ENCODE assay signal across 10 cellular contexts in the genomic region with DNA sequence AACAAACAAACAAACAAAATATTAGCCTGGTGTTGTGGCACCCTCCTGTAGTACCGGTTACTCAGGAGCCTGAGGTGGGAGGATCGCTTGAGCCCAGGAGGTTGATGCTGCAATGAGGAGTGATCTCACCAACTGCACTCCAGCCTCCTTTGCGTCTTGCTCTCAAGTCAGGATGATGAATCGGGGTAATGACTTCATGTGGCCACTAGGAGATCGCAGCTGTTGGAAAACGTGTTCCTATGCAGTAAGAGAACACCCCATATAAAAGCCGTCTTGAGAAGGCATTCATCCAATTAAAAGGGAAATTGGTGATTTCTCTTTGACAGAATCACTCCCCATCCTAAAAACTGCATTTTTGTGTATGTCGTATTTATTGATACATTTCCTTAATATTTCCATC. TPM values are rescaled to one million over a fixed set of nuclear protein-coding genes. Genes with fewer than 3 reads are reported as not detected.
A peak's percentile ranks its signal among the peaks of the same experiment; 100 is the strongest.
DNase-seq lines count a peak whose midpoint lies in the region; ATAC-seq, FAIRE-seq and TF ChIP-seq lines count a peak whose summit lies in the region.
"Had no signal": no experiment of that assay in that cellular context is flagged by ENCODE, and none has a peak within 500 bp of the region (broad histone marks: within the 10 kb centered on the region; RNA-seq: fewer than 3 reads in every experiment).

No MANE protein-coding gene starts in this region.

- H3K9me3 Mint-ChIP-seq in CD14-positive monocyte: no peaks in the 10 kb centered on the region
- H3K9me3 Mint-ChIP-seq in GM23338: no peaks in the 10 kb centered on the region

- H3K27ac ChIP-seq in GM23338 (ENCODE audit: low read depth): no peak overlapping the region
- H3K27ac ChIP-seq: RWPE1 had no signal

- H4K20me1 ChIP-seq in GM23338 (replicated peaks; ENCODE audit: insufficient read depth): no peaks in the 10 kb centered on the region

- H3K9me2 ChIP-seq in GM23338 (ENCODE audit: insufficient read depth): no peaks in the 10 kb centered on the region

- no peak overlapping the region for H3K27ac Mint-ChIP-seq in CD14-positive monocyte
- H3K27ac Mint-ChIP-seq in GM23338: no peak overlapping the region

- H2AFZ ChIP-seq in GM23338: no peak overlapping the region

- no peaks in the 10 kb centered on the region for H3K79me2 ChIP-seq in GM23338 (replicated peaks; ENCODE audit: insufficient read depth)

- H3K4me3 Mint-ChIP-seq in CD14-positive monocyte: no peak overlapping the region
- H3K4me3 Mint-ChIP-seq in GM23338: no peak overlapping the region

- H3F3A ChIP-seq in GM23338 (replicated peaks; ENCODE audit: low read depth): no peaks in the 10 kb centered on the region

- FAIRE-seq in frontal cortex (lab: Jason Lieb, UNC): no peak
- FAIRE-seq: endometrium had no signal

- H3K27me3 ChIP-seq in GM23338 (ENCODE audit: insufficient read depth): no peaks in the 10 kb centered on the region

- ATAC-seq in GM23338 (peak; percentile 77), HG02981 (IDR thresholded peaks at IDR 0.05; ENCODE audit: unreplicated experiment) (no peak), HG03135 (IDR thresholded peaks at IDR 0.05; ENCODE audit: unreplicated experiment) (no peak)

- TF ChIP-seq CTCF in CD14-positive monocyte (IDR thresholded peaks at IDR 0.05): peak; percentile 43
- TF ChIP-seq CTCF in GM23338 (conservative IDR thresholded peaks at IDR 0.05; ENCODE audit: low read depth in 2 of 2): peak; percentile 37 to 57; a peak in 3 of 4 replicates

- no peaks in the 10 kb centered on the region for H3K4me1 ChIP-seq in GM23338 (ENCODE audit: insufficient read depth)

- intact Hi-C loops in CD14-positive monocyte (cut with micrococcal nuclease): no loop called here

- no peak overlapping the region for H3K4me2 ChIP-seq in GM23338

- H3K4me3 ChIP-seq in GM23338: no peak overlapping the region

- H3K4me1 Mint-ChIP-seq in CD14-positive monocyte: no peaks in the 10 kb centered on the region
- no peaks in the 10 kb centered on the region for H3K4me1 Mint-ChIP-seq in GM23338

- H3K27me3 Mint-ChIP-seq in CD14-positive monocyte (ENCODE audit: low read depth in 3 of 3) (peaks cover 0 to 3% (median 2%) of the 10 kb centered on the region in 3 donors), GM23338 (ENCODE audit: insufficient read depth, low read depth, poor library complexity) (no peaks in the 10 kb centered on the region)

- no peaks in the 10 kb centered on the region for H3K36me3 ChIP-seq in GM23338 (ENCODE audit: insufficient read depth)

- no peak for DNase-seq in CD14-positive monocyte (ENCODE audit: low spot score)
- DNase-seq in GM23338 (ENCODE audit: low spot score): peak; percentile 66
- DNase-seq in RPMI8226: peak; percentile 7
- peak; percentile 42 for DNase-seq in iris pigment epithelial cell (ENCODE audit: low read depth)
- no peak for DNase-seq in inferior parietal cortex (ENCODE audit: extremely low spot score)
- no peak for DNase-seq in frontal cortex (ENCODE audit: low spot score in 2 of 2)

- H3K36me3 Mint-ChIP-seq in CD14-positive monocyte: no peaks in the 10 kb centered on the region
- H3K36me3 Mint-ChIP-seq in GM23338 (ENCODE audit: low read depth): no peaks in the 10 kb centered on the region

TF ChIP-seq in GM23338, 12 proteins besides CTCF, POLR2A, EP300 and RAD21:
- TF ChIP-seq CREB1 (CRISPR knock-in tag; IDR thresholded peaks at IDR 0.05; ENCODE audit: low read depth): no peak
- TF ChIP-seq, protein P1, sequence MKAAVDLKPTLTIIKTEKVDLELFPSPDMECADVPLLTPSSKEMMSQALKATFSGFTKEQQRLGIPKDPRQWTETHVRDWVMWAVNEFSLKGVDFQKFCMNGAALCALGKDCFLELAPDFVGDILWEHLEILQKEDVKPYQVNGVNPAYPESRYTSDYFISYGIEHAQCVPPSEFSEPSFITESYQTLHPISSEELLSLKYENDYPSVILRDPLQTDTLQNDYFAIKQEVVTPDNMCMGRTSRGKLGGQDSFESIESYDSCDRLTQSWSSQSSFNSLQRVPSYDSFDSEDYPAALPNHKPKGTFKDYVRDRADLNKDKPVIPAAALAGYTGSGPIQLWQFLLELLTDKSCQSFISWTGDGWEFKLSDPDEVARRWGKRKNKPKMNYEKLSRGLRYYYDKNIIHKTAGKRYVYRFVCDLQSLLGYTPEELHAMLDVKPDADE (IDR thresholded peaks at IDR 0.05): no peak
- TF ChIP-seq EZH2phosphoT487 (IDR thresholded peaks at IDR 0.05; ENCODE audit: unreplicated experiment): no peak
- TF ChIP-seq NANOG (IDR thresholded peaks at IDR 0.05; ENCODE audit: borderline replicate concordance): no peak

RNA-seq across cellular contexts. Expression of a gene that starts 6.9 kb away (rescaled TPM):
- polyA plus RNA-seq in CD14-positive monocyte (under 1 TPM in 1 of 2 donors, not detected in 1; 0.08 TPM), GM23338 (2016; fragmentation: Nextera tagmentation; extraction: Ambion mirVana) (0.12 and 0.13 TPM in 2 replicates)
- total RNA-seq in GM23338 (2014; rRNA removed; shearing (Covaris generic)): 0.74 and 1.2 TPM in 2 replicates
- total RNA-seq in frontal cortex: 0.41 TPM

RNA-seq across cellular contexts. Expression of a gene that starts 10.7 kb away (rescaled TPM):
- polyA plus RNA-seq in CD14-positive monocyte (not detected), GM23338 (2016; fragmentation: Nextera tagmentation; extraction: Ambion mirVana) (not detected in 2 replicates)
- total RNA-seq in GM23338 (2014; rRNA removed; shearing (Covaris generic)): not detected in 2 replicates
- not detected for total RNA-seq in frontal cortex

Comparison
In these comparisons a context has a peak if more than half of its experiments do, and no peak if none do; other contexts are left out.
1. DNase-seq: peak in GM23338 (single experiment), RPMI8226 (single experiment) and iris pigment epithelial cell (single experiment); none in CD14-positive monocyte (single experiment), inferior parietal cortex (single experiment) and frontal cortex (0 of 2).